ENCODE assay signal across 11 cellular contexts in genomic region chr2:64330281-64330680, GRCh38.
DNase-seq lines count a peak whose midpoint lies in the region; ATAC-seq, FAIRE-seq and TF ChIP-seq lines count a peak whose summit lies in the region.
"Had no signal": no experiment of that assay in that cellular context is flagged by ENCODE, and none has a peak within 500 bp of the region (broad histone marks: within the 10 kb centered on the region; RNA-seq: fewer than 3 reads in every experiment).

No MANE protein-coding gene starts in this region.

- H3K27ac ChIP-seq in OCI-LY3 (ENCODE audit: low read length) = no peak overlapping the region
- no peak overlapping the region for H3K27ac ChIP-seq in mesendoderm (ENCODE audit: low read depth, low read length)
- peak overlapping the region; percentile 72 for H3K27ac ChIP-seq in temporal lobe (ENCODE audit: low read depth, low read length)
- H3K27ac ChIP-seq: right lobe of liver had no signal

- peak overlapping the region; percentile 82 for H3K56ac ChIP-seq in mesendoderm (ENCODE audit: low read length)

- H2AFZ ChIP-seq in OCI-LY3 (ENCODE audit: low read depth, low read length) = no peak overlapping the region

- no CpG with 5 or more reads among the region's 2 CpGs for WGBS in mesendoderm (ENCODE audit: extremely low coverage, insufficient coverage, low lambda C conversion rate)

- H3K23ac ChIP-seq in mesendoderm (ENCODE audit: low read length) = no peak overlapping the region

- H2BK15ac ChIP-seq in mesendoderm (replicated peaks; ENCODE audit: low read depth) = no peak overlapping the region

- peak overlapping the region; percentile 66 for H2AK5ac ChIP-seq in mesendoderm (ENCODE audit: low read length)

- H3K27me3 Mint-ChIP-seq in chondrocyte (ENCODE audit: low read depth) = no peaks in the 10 kb centered on the region
- H3K27me3 Mint-ChIP-seq in effector memory CD8-positive, alpha-beta T cell = no peaks in the 10 kb centered on the region

- DNase-seq in chondrocyte (ENCODE audit: low spot score) (no peak), mesendoderm (no peak), NCI-H1694 treated with DMSO at 0.1 percent for 48 hours (lab: John Stamatoyannopoulos, UW) (no peak), AG08395 (ENCODE audit: low spot score) (no peak), RCC 7860 (ENCODE audit: low spot score) (no peak)
- DNase-seq in effector memory CD8-positive, alpha-beta T cell = no peak

- no peaks in the 10 kb centered on the region for H3K79me2 ChIP-seq in OCI-LY3 (ENCODE audit: low read length)
- H3K79me2 ChIP-seq in mesendoderm (ENCODE audit: control insufficient read depth, insufficient read depth, low read length) = no peaks in the 10 kb centered on the region

- no peak overlapping the region for H2BK5ac ChIP-seq in mesendoderm (ENCODE audit: low read length)

- H3K79me1 ChIP-seq in mesendoderm (ENCODE audit: low read length) = no peaks in the 10 kb centered on the region

- peak overlapping the region; percentile 75 for H3K4me3 Mint-ChIP-seq in chondrocyte (ENCODE audit: unreplicated experiment)
- no peak overlapping the region for H3K4me3 Mint-ChIP-seq in effector memory CD8-positive, alpha-beta T cell

- H3K4me1 Mint-ChIP-seq in chondrocyte (ENCODE audit: low read depth) = peaks cover 40% of the 10 kb centered on the region
- H3K4me1 Mint-ChIP-seq in effector memory CD8-positive, alpha-beta T cell (ENCODE audit: low read depth in 2 of 2) = peaks cover 30 to 31% of the 10 kb centered on the region in 2 donors

- H3K36me3 ChIP-seq in OCI-LY3 (replicated peaks; ENCODE audit: low read depth, low read length) (no peaks in the 10 kb centered on the region), mesendoderm (ENCODE audit: control insufficient read depth, insufficient read depth, low read length) (no peaks in the 10 kb centered on the region)
- H3K36me3 ChIP-seq: right lobe of liver had no signal

- H3K4ac ChIP-seq in mesendoderm (ENCODE audit: low read depth, low read length) = no peak overlapping the region

- no peak overlapping the region for H4K5ac ChIP-seq in mesendoderm (ENCODE audit: low read length)

- H3K4me3 ChIP-seq in OCI-LY3 (ENCODE audit: low read length) = no peak overlapping the region
- no peak overlapping the region for H3K4me3 ChIP-seq in mesendoderm (ENCODE audit: low read length)
- H3K4me3 ChIP-seq: GM12878, right lobe of liver had no signal

- TF ChIP-seq CTCF in OCI-LY3 (IDR thresholded peaks at IDR 0.05; ENCODE audit: low read depth, low read length) (no peak), chondrocyte (IDR thresholded peaks at IDR 0.05) (no peak)

- no peak for ATAC-seq in effector memory CD8-positive, alpha-beta T cell (replicated peaks)
- ATAC-seq: activated T-cell treated with anti-CD3 and anti-CD28 coated beads, Interleukin-2, amount 50 U/mL, for 72 hours had no signal

- H3K4me2 ChIP-seq in OCI-LY3 (ENCODE audit: low read length) (peak overlapping the region; percentile 70), mesendoderm (ENCODE audit: low read length) (no peak overlapping the region)

- H3K9ac ChIP-seq in OCI-LY3 (ENCODE audit: low read length) = no peak overlapping the region
- no peak overlapping the region for H3K9ac ChIP-seq in mesendoderm (ENCODE audit: low read length)

- H3K18ac ChIP-seq in mesendoderm (ENCODE audit: low read length) = no peak overlapping the region

- H4K8ac ChIP-seq in mesendoderm (ENCODE audit: low read depth, low read length) = no peak overlapping the region

- peaks cover 19% of the 10 kb centered on the region; the same call in 1 of the 2 replicates for H3K27me3 ChIP-seq in OCI-LY3 (ENCODE audit: low read depth, low read length)
- H3K27me3 ChIP-seq in mesendoderm (ENCODE audit: insufficient read depth, low read length, poor library complexity) = no peaks in the 10 kb centered on the region
- H3K27me3 ChIP-seq: right lobe of liver had no signal

- no peaks in the 10 kb centered on the region for H3K9me3 ChIP-seq in OCI-LY3 (ENCODE audit: insufficient read depth, low read length)
- H3K9me3 ChIP-seq: right lobe of liver had no signal

- no peak for FAIRE-seq in RCC 7860 (lab: Jason Lieb, UNC)
- FAIRE-seq: GM12878 had no signal

- H3K4me1 ChIP-seq in OCI-LY3 (ENCODE audit: low read length) (peaks cover 29% of the 10 kb centered on the region), mesendoderm (ENCODE audit: control insufficient read depth, low read depth, low read length) (peaks cover 10% of the 10 kb centered on the region)
- H3K4me1 ChIP-seq: right lobe of liver had no signal

- no peak overlapping the region for H2BK120ac ChIP-seq in mesendoderm (ENCODE audit: low read depth, low read length)

- H3K36me3 Mint-ChIP-seq in chondrocyte (ENCODE audit: low read depth) = no peaks in the 10 kb centered on the region
- peaks cover 5% of the 10 kb centered on the region for H3K36me3 Mint-ChIP-seq in effector memory CD8-positive, alpha-beta T cell (ENCODE audit: insufficient read depth)

- peak overlapping the region; percentile 93 for H3K27ac Mint-ChIP-seq in chondrocyte (ENCODE audit: unreplicated experiment)
- H3K27ac Mint-ChIP-seq in effector memory CD8-positive, alpha-beta T cell = peak overlapping the region in 1 of 2 donors; percentile 9
- H3K27ac Mint-ChIP-seq: activated T-cell treated with anti-CD3 and anti-CD28 coated beads, Interleukin-2, amount 50 U/mL, for 72 hours had no signal

- no peaks in the 10 kb centered on the region for H3K9me3 Mint-ChIP-seq in chondrocyte (ENCODE audit: low read depth)
- no peaks in the 10 kb centered on the region for H3K9me3 Mint-ChIP-seq in effector memory CD8-positive, alpha-beta T cell
- H3K9me3 Mint-ChIP-seq: activated T-cell treated with anti-CD3 and anti-CD28 coated beads, Interleukin-2, amount 50 U/mL, for 72 hours had no signal

- H4K20me1 ChIP-seq in OCI-LY3 (ENCODE audit: insufficient read depth, low read length) = 0 out of 2 replicates have a peak, but pooled peaks cover 3% of the 10 kb centered on the region
